ENCODE assay signal across 14 cellular contexts in genomic region chr20:48126227-48126740, GRCh38.
"Had no signal": no experiment of that assay in that cellular context is flagged by ENCODE, and none has a peak within 500 bp of the region (broad histone marks: within the 10 kb centered on the region; RNA-seq: fewer than 3 reads in every experiment).

No MANE protein-coding gene starts in this region.

- H3K4me1 Mint-ChIP-seq: activated naive CD4-positive, alpha-beta T cell treated with anti-CD3 and anti-CD28 coated beads, Interleukin-2, amount 50 U/mL, for 24 hours had no signal

- H3K9me3 Mint-ChIP-seq: activated naive CD4-positive, alpha-beta T cell treated with anti-CD3 and anti-CD28 coated beads, Interleukin-2, amount 50 U/mL, for 24 hours; activated T-helper 2 cell treated with anti-CD3 and anti-CD28 coated beads, Interferon-gamma antibody, Interleukin-2, Interleukin-4, amounts not matched to agents 10 μg/mL and 5 μg/mL and 100 μg/mL, durations not matched to agents 14 hours and 24 hours and 36 hours had no signal

- H3K4me1 ChIP-seq: left ventricle myocardium inferior, psoas muscle had no signal

- H3K4me3 ChIP-seq: coronary artery, gastroesophageal sphincter, left ventricle myocardium inferior, psoas muscle, thoracic aorta had no signal

- ATAC-seq: gastroesophageal sphincter; psoas muscle; stimulated activated naive CD8-positive, alpha-beta T cell treated with anti-CD3 and anti-CD28 coated beads, Interleukin-15, Interleukin-2, amounts not matched to agents 100 U/mL and 50 U/mL, for 24 hours had no signal

- H3K27ac Mint-ChIP-seq: activated naive CD4-positive, alpha-beta T cell treated with anti-CD3 and anti-CD28 coated beads, Interleukin-2, amount 50 U/mL, for 24 hours; activated T-helper 2 cell treated with anti-CD3 and anti-CD28 coated beads, Interferon-gamma antibody, Interleukin-2, Interleukin-4, amounts not matched to agents 10 μg/mL and 5 μg/mL and 100 μg/mL, durations not matched to agents 14 hours and 24 hours and 36 hours; nephron had no signal

- H3K4me3 Mint-ChIP-seq: activated naive CD4-positive, alpha-beta T cell treated with anti-CD3 and anti-CD28 coated beads, Interleukin-2, amount 50 U/mL, for 24 hours had no signal

- DNase-seq: caudate nucleus; effector memory CD4-positive, alpha-beta T cell; left ventricle myocardium inferior; mesenchymal stem cell; psoas muscle; stimulated activated CD4-positive, alpha-beta T cell treated with anti-CD3 and anti-CD28 coated beads, Interleukin-4, amount 100 ng/mL, for 1 hour; stimulated activated CD8-positive, alpha-beta memory T cell treated with anti-CD3 and anti-CD28 coated beads, Interleukin-4, amount 100 ng/mL, for 48 hours; stimulated activated naive CD8-positive, alpha-beta T cell treated with anti-CD3 and anti-CD28 coated beads, Interleukin-15, Interleukin-2, amounts not matched to agents 100 U/mL and 50 U/mL, for 24 hours had no signal

- H3K36me3 ChIP-seq: gastroesophageal sphincter, left ventricle myocardium inferior, thoracic aorta had no signal

- H3K27me3 ChIP-seq: gastroesophageal sphincter had no signal

- H3K36me3 Mint-ChIP-seq: activated naive CD4-positive, alpha-beta T cell treated with anti-CD3 and anti-CD28 coated beads, Interleukin-2, amount 50 U/mL, for 24 hours had no signal

- H3K9me3 ChIP-seq: gastroesophageal sphincter, left ventricle myocardium inferior, psoas muscle, thoracic aorta had no signal

- H3K27ac ChIP-seq: coronary artery, gastroesophageal sphincter, left ventricle myocardium inferior, psoas muscle, thoracic aorta had no signal
